1 cellular context compared by ENCODE assay signal in the genomic region with DNA sequence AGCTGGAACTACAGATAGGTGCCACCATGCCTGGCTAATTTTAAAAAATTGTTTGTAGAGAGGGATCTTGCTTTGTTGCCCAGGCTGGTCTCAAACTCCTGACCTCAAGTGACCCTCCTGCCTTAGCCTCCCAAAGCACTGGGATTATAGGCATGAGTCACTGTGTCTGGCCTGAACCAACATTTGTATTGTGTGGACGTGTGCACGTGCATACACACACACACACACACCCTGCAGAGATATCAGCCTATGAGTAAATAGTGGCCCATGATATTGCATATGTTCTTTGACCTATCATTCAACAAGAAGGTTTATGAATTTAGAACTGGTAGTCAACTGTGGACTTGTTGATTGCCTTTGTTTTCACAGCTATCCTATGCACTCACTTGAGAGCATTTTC.
TF ChIP-seq lines count a peak whose summit lies in the region.

No MANE protein-coding gene starts in this region.

TF ChIP-seq in HEK293, 187 proteins besides CTCF, POLR2A, EP300 and RAD21 (continued from another document and continues in another):
- TF ChIP-seq, protein P1, sequence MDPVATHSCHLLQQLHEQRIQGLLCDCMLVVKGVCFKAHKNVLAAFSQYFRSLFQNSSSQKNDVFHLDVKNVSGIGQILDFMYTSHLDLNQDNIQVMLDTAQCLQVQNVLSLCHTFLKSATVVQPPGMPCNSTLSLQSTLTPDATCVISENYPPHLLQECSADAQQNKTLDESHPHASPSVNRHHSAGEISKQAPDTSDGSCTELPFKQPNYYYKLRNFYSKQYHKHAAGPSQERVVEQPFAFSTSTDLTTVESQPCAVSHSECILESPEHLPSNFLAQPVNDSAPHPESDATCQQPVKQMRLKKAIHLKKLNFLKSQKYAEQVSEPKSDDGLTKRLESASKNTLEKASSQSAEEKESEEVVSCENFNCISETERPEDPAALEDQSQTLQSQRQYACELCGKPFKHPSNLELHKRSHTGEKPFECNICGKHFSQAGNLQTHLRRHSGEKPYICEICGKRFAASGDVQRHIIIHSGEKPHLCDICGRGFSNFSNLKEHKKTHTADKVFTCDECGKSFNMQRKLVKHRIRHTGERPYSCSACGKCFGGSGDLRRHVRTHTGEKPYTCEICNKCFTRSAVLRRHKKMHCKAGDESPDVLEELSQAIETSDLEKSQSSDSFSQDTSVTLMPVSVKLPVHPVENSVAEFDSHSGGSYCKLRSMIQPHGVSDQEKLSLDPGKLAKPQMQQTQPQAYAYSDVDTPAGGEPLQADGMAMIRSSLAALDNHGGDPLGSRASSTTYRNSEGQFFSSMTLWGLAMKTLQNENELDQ (tag by site-specific recombination; IDR thresholded peaks at IDR 0.05; ENCODE audit: low read depth), result no peak
- TF ChIP-seq, protein P2, sequence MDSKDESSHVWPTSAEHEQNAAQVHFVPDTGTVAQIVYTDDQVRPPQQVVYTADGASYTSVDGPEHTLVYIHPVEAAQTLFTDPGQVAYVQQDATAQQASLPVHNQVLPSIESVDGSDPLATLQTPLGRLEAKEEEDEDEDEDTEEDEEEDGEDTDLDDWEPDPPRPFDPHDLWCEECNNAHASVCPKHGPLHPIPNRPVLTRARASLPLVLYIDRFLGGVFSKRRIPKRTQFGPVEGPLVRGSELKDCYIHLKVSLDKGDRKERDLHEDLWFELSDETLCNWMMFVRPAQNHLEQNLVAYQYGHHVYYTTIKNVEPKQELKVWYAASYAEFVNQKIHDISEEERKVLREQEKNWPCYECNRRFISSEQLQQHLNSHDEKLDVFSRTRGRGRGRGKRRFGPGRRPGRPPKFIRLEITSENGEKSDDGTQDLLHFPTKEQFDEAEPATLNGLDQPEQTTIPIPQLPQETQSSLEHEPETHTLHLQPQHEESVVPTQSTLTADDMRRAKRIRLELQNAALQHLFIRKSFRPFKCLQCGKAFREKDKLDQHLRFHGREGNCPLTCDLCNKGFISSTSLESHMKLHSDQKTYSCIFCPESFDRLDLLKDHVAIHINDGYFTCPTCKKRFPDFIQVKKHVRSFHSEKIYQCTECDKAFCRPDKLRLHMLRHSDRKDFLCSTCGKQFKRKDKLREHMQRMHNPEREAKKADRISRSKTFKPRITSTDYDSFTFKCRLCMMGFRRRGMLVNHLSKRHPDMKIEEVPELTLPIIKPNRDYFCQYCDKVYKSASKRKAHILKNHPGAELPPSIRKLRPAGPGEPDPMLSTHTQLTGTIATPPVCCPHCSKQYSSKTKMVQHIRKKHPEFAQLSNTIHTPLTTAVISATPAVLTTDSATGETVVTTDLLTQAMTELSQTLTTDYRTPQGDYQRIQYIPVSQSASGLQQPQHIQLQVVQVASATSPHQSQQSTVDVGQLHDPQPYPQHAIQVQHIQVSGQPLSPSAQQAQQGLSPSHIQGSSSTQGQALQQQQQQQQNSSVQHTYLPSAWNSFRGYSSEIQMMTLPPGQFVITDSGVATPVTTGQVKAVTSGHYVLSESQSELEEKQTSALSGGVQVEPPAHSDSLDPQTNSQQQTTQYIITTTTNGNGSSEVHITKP (tag by site-specific recombination; IDR thresholded peaks at IDR 0.05), result peak; percentile 62
- TF ChIP-seq ZNF558 (tag by site-specific recombination; IDR thresholded peaks at IDR 0.05), result no peak
- no peak for TF ChIP-seq ZNF16 (tag by site-specific recombination; IDR thresholded peaks at IDR 0.05; ENCODE audit: low read depth)
- TF ChIP-seq ZNF211 (tag by site-specific recombination; IDR thresholded peaks at IDR 0.05; ENCODE audit: low read depth), result no peak
- TF ChIP-seq, protein P3, sequence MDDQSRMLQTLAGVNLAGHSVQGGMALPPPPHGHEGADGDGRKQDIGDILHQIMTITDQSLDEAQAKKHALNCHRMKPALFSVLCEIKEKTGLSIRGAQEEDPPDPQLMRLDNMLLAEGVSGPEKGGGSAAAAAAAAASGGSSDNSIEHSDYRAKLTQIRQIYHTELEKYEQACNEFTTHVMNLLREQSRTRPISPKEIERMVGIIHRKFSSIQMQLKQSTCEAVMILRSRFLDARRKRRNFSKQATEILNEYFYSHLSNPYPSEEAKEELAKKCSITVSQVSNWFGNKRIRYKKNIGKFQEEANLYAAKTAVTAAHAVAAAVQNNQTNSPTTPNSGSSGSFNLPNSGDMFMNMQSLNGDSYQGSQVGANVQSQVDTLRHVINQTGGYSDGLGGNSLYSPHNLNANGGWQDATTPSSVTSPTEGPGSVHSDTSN (CRISPR knock-in tag; IDR thresholded peaks at IDR 0.05), result no peak
- 0 out of 2 replicates have a peak, but pooled peaks have one; percentile 50 for TF ChIP-seq ZNF121 (tag by site-specific recombination; IDR thresholded peaks at IDR 0.05)
- TF ChIP-seq, protein P4, sequence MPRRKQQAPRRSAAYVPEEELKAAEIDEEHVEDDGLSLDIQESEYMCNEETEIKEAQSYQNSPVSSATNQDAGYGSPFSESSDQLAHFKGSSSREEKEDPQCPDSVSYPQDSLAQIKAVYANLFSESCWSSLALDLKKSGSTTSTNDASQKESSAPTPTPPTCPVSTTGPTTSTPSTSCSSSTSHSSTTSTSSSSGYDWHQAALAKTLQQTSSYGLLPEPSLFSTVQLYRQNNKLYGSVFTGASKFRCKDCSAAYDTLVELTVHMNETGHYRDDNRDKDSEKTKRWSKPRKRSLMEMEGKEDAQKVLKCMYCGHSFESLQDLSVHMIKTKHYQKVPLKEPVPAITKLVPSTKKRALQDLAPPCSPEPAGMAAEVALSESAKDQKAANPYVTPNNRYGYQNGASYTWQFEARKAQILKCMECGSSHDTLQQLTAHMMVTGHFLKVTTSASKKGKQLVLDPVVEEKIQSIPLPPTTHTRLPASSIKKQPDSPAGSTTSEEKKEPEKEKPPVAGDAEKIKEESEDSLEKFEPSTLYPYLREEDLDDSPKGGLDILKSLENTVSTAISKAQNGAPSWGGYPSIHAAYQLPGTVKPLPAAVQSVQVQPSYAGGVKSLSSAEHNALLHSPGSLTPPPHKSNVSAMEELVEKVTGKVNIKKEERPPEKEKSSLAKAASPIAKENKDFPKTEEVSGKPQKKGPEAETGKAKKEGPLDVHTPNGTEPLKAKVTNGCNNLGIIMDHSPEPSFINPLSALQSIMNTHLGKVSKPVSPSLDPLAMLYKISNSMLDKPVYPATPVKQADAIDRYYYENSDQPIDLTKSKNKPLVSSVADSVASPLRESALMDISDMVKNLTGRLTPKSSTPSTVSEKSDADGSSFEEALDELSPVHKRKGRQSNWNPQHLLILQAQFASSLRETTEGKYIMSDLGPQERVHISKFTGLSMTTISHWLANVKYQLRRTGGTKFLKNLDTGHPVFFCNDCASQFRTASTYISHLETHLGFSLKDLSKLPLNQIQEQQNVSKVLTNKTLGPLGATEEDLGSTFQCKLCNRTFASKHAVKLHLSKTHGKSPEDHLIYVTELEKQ (tag by site-specific recombination; IDR thresholded peaks at IDR 0.05; ENCODE audit: borderline replicate concordance), result no peak
- TF ChIP-seq ZNF830 (tag by site-specific recombination; IDR thresholded peaks at IDR 0.05; ENCODE audit: low read depth), result no peak
- TF ChIP-seq ZNF350 (tag by site-specific recombination; IDR thresholded peaks at IDR 0.05), result no peak
- TF ChIP-seq, protein P5, sequence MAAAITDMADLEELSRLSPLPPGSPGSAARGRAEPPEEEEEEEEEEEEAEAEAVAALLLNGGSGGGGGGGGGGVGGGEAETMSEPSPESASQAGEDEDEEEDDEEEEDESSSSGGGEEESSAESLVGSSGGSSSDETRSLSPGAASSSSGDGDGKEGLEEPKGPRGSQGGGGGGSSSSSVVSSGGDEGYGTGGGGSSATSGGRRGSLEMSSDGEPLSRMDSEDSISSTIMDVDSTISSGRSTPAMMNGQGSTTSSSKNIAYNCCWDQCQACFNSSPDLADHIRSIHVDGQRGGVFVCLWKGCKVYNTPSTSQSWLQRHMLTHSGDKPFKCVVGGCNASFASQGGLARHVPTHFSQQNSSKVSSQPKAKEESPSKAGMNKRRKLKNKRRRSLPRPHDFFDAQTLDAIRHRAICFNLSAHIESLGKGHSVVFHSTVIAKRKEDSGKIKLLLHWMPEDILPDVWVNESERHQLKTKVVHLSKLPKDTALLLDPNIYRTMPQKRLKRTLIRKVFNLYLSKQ (tag by site-specific recombination; IDR thresholded peaks at IDR 0.05; ENCODE audit: borderline replicate concordance), result no peak
- TF ChIP-seq MYNN (tag by site-specific recombination; IDR thresholded peaks at IDR 0.05; ENCODE audit: borderline replicate concordance), result no peak
- TF ChIP-seq ZBTB1 (tag by site-specific recombination; IDR thresholded peaks at IDR 0.05), result no peak
- TF ChIP-seq, protein P6, sequence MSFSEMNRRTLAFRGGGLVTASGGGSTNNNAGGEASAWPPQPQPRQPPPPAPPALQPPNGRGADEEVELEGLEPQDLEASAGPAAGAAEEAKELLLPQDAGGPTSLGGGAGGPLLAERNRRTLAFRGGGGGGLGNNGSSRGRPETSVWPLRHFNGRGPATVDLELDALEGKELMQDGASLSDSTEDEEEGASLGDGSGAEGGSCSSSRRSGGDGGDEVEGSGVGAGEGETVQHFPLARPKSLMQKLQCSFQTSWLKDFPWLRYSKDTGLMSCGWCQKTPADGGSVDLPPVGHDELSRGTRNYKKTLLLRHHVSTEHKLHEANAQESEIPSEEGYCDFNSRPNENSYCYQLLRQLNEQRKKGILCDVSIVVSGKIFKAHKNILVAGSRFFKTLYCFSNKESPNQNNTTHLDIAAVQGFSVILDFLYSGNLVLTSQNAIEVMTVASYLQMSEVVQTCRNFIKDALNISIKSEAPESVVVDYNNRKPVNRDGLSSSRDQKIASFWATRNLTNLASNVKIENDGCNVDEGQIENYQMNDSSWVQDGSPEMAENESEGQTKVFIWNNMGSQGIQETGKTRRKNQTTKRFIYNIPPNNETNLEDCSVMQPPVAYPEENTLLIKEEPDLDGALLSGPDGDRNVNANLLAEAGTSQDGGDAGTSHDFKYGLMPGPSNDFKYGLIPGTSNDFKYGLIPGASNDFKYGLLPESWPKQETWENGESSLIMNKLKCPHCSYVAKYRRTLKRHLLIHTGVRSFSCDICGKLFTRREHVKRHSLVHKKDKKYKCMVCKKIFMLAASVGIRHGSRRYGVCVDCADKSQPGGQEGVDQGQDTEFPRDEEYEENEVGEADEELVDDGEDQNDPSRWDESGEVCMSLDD (tag by site-specific recombination; IDR thresholded peaks at IDR 0.05), result no peak
- no peak for TF ChIP-seq ZBTB48 (tag by site-specific recombination; IDR thresholded peaks at IDR 0.05)
- TF ChIP-seq, protein P7, sequence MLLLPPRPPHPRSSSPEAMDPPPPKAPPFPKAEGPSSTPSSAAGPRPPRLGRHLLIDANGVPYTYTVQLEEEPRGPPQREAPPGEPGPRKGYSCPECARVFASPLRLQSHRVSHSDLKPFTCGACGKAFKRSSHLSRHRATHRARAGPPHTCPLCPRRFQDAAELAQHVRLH (tag by site-specific recombination; IDR thresholded peaks at IDR 0.05), result peak; percentile 57; the same call in 1 of the 2 replicates
- TF ChIP-seq ZNF660 (tag by site-specific recombination; IDR thresholded peaks at IDR 0.05), result no peak
- peak; percentile 91 for TF ChIP-seq SETDB1 (IDR thresholded peaks at IDR 0.05; ENCODE audit: insufficient read length, low read length)
- TF ChIP-seq ZNF777 (tag by site-specific recombination; IDR thresholded peaks at IDR 0.05; ENCODE audit: borderline replicate concordance), result no peak
- TF ChIP-seq, protein P8, sequence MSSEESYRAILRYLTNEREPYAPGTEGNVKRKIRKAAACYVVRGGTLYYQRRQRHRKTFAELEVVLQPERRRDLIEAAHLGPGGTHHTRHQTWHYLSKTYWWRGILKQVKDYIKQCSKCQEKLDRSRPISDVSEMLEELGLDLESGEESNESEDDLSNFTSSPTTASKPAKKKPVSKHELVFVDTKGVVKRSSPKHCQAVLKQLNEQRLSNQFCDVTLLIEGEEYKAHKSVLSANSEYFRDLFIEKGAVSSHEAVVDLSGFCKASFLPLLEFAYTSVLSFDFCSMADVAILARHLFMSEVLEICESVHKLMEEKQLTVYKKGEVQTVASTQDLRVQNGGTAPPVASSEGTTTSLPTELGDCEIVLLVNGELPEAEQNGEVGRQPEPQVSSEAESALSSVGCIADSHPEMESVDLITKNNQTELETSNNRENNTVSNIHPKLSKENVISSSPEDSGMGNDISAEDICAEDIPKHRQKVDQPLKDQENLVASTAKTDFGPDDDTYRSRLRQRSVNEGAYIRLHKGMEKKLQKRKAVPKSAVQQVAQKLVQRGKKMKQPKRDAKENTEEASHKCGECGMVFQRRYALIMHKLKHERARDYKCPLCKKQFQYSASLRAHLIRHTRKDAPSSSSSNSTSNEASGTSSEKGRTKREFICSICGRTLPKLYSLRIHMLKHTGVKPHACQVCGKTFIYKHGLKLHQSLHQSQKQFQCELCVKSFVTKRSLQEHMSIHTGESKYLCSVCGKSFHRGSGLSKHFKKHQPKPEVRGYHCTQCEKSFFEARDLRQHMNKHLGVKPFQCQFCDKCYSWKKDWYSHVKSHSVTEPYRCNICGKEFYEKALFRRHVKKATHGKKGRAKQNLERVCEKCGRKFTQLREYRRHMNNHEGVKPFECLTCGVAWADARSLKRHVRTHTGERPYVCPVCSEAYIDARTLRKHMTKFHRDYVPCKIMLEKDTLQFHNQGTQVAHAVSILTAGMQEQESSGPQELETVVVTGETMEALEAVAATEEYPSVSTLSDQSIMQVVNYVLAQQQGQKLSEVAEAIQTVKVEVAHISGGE (tag by site-specific recombination; conservative IDR thresholded peaks at IDR 0.05; ENCODE audit: low read depth), result no peak
- TF ChIP-seq ZNF354C (tag by site-specific recombination; IDR thresholded peaks at IDR 0.05; ENCODE audit: borderline replicate concordance, low read depth), result no peak
- TF ChIP-seq, protein P9, sequence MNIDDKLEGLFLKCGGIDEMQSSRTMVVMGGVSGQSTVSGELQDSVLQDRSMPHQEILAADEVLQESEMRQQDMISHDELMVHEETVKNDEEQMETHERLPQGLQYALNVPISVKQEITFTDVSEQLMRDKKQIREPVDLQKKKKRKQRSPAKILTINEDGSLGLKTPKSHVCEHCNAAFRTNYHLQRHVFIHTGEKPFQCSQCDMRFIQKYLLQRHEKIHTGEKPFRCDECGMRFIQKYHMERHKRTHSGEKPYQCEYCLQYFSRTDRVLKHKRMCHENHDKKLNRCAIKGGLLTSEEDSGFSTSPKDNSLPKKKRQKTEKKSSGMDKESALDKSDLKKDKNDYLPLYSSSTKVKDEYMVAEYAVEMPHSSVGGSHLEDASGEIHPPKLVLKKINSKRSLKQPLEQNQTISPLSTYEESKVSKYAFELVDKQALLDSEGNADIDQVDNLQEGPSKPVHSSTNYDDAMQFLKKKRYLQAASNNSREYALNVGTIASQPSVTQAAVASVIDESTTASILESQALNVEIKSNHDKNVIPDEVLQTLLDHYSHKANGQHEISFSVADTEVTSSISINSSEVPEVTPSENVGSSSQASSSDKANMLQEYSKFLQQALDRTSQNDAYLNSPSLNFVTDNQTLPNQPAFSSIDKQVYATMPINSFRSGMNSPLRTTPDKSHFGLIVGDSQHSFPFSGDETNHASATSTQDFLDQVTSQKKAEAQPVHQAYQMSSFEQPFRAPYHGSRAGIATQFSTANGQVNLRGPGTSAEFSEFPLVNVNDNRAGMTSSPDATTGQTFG (tag by site-specific recombination; IDR thresholded peaks at IDR 0.05; ENCODE audit: borderline replicate concordance), result no peak
- no peak for TF ChIP-seq ZNF10 (tag by site-specific recombination; IDR thresholded peaks at IDR 0.05)
- no peak for TF ChIP-seq SP3 (tag by site-specific recombination; IDR thresholded peaks at IDR 0.05)
- TF ChIP-seq, protein P10, sequence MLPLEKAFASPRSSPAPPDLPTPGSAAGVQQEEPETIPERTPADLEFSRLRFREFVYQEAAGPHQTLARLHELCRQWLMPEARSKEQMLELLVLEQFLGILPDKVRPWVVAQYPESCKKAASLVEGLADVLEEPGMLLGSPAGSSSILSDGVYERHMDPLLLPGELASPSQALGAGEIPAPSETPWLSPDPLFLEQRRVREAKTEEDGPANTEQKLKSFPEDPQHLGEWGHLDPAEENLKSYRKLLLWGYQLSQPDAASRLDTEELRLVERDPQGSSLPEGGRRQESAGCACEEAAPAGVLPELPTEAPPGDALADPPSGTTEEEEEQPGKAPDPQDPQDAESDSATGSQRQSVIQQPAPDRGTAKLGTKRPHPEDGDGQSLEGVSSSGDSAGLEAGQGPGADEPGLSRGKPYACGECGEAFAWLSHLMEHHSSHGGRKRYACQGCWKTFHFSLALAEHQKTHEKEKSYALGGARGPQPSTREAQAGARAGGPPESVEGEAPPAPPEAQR (tag by site-specific recombination; IDR thresholded peaks at IDR 0.05), result no peak
- no peak for TF ChIP-seq ZNF394 (tag by site-specific recombination; IDR thresholded peaks at IDR 0.05; ENCODE audit: borderline replicate concordance)
- no peak for TF ChIP-seq ZNF138 (tag by site-specific recombination; IDR thresholded peaks at IDR 0.05; ENCODE audit: borderline replicate concordance)
